In the genomic region with DNA sequence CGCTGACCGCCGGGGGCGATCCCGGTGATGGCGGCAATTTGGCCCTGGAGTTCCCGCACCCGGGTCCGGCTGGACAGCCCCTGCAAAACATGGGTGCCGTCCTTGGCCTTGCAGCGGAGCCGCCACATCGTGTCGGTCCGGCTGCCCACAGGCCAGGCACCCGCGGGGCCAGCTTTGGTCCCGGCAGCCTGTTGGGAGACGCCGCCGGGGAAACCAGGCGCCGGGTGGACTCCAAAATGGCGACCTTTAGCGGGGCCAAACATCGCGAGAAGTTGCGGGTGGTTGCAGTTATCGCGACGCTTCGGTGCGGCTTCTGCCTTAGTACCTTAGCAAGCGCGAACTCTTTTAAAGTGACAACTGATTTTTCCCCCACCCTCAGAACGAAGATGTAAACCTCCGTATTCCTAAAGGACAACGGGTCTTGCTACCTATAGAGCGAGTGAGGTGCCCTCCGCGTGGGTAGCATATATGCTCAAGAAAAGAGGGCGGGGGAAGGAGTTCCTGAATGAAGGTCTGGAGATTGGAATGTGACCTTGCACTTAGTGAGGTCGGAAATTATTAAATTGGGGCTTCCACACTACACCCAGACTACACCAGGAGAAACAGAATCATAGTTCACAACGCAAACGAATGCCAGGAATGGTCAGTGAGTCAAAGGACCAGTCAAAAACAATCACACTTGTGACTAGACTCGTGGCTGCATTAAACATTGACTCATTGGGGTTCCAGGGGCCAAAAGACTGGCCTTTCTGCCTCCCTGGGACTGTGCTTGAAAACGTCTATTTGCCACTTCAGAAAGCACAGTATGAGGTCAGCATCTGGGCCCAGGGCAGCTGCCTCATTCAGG, we compare ENCODE assay signal across 1 cellular context.
TF ChIP-seq lines count a peak whose summit lies in the region.

Gene YOD1, minus strand, starts transcription at position 441 of the 847 bp plus-strand sequence. Its CDS starts 178 bp downstream, at position 263.

TF ChIP-seq in HepG2, 621 proteins besides CTCF, POLR2A, EP300 and RAD21 (continued from another document and continues in another):
- TF ChIP-seq, protein P1, sequence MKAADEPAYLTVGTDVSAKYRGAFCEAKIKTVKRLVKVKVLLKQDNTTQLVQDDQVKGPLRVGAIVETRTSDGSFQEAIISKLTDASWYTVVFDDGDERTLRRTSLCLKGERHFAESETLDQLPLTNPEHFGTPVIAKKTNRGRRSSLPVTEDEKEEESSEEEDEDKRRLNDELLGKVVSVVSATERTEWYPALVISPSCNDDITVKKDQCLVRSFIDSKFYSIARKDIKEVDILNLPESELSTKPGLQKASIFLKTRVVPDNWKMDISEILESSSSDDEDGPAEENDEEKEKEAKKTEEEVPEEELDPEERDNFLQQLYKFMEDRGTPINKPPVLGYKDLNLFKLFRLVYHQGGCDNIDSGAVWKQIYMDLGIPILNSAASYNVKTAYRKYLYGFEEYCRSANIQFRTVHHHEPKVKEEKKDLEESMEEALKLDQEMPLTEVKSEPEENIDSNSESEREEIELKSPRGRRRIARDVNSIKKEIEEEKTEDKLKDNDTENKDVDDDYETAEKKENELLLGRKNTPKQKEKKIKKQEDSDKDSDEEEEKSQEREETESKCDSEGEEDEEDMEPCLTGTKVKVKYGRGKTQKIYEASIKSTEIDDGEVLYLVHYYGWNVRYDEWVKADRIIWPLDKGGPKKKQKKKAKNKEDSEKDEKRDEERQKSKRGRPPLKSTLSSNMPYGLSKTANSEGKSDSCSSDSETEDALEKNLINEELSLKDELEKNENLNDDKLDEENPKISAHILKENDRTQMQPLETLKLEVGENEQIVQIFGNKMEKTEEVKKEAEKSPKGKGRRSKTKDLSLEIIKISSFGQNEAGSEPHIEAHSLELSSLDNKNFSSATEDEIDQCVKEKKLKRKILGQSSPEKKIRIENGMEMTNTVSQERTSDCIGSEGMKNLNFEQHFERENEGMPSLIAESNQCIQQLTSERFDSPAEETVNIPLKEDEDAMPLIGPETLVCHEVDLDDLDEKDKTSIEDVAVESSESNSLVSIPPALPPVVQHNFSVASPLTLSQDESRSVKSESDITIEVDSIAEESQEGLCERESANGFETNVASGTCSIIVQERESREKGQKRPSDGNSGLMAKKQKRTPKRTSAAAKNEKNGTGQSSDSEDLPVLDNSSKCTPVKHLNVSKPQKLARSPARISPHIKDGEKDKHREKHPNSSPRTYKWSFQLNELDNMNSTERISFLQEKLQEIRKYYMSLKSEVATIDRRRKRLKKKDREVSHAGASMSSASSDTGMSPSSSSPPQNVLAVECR (CRISPR knock-in tag; IDR thresholded peaks at IDR 0.05; ENCODE audit: borderline replicate concordance): peak; percentile 75; the same call in 1 of the 2 replicates
- no peak for TF ChIP-seq CREM (IDR thresholded peaks at IDR 0.05)
- no peak for TF ChIP-seq CREM (CRISPR knock-in tag; IDR thresholded peaks at IDR 0.05)
- TF ChIP-seq NFKBIZ (CRISPR knock-in tag; IDR thresholded peaks at IDR 0.05): no peak
- TF ChIP-seq, protein P2, sequence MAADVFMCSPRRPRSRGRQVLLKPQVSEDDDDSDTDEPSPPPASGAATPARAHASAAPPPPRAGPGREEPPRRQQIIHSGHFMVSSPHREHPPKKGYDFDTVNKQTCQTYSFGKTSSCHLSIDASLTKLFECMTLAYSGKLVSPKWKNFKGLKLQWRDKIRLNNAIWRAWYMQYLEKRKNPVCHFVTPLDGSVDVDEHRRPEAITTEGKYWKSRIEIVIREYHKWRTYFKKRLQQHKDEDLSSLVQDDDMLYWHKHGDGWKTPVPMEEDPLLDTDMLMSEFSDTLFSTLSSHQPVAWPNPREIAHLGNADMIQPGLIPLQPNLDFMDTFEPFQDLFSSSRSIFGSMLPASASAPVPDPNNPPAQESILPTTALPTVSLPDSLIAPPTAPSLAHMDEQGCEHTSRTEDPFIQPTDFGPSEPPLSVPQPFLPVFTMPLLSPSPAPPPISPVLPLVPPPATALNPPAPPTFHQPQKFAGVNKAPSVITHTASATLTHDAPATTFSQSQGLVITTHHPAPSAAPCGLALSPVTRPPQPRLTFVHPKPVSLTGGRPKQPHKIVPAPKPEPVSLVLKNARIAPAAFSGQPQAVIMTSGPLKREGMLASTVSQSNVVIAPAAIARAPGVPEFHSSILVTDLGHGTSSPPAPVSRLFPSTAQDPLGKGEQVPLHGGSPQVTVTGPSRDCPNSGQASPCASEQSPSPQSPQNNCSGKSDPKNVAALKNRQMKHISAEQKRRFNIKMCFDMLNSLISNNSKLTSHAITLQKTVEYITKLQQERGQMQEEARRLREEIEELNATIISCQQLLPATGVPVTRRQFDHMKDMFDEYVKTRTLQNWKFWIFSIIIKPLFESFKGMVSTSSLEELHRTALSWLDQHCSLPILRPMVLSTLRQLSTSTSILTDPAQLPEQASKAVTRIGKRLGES (CRISPR knock-in tag; IDR thresholded peaks at IDR 0.05; ENCODE audit: borderline replicate concordance): no peak
- TF ChIP-seq, protein P3, sequence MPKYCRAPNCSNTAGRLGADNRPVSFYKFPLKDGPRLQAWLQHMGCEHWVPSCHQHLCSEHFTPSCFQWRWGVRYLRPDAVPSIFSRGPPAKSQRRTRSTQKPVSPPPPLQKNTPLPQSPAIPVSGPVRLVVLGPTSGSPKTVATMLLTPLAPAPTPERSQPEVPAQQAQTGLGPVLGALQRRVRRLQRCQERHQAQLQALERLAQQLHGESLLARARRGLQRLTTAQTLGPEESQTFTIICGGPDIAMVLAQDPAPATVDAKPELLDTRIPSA (CRISPR knock-in tag; IDR thresholded peaks at IDR 0.05; ENCODE audit: borderline replicate concordance): no peak
- TF ChIP-seq IRX3 (CRISPR knock-in tag; IDR thresholded peaks at IDR 0.05; ENCODE audit: borderline replicate concordance, low read depth): no peak
- TF ChIP-seq ZNF354B (CRISPR knock-in tag; IDR thresholded peaks at IDR 0.05): no peak
- no peak for TF ChIP-seq THYN1 (CRISPR knock-in tag; IDR thresholded peaks at IDR 0.05; ENCODE audit: borderline replicate concordance, low read depth)
- TF ChIP-seq, protein P4, sequence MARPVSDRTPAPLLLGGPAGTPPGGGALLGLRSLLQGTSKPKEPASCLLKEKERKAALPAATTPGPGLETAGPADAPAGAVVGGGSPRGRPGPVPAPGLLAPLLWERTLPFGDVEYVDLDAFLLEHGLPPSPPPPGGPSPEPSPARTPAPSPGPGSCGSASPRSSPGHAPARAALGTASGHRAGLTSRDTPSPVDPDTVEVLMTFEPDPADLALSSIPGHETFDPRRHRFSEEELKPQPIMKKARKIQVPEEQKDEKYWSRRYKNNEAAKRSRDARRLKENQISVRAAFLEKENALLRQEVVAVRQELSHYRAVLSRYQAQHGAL (CRISPR knock-in tag; IDR thresholded peaks at IDR 0.05; ENCODE audit: not compliant biosample characterization): no peak
- TF ChIP-seq, protein P5, sequence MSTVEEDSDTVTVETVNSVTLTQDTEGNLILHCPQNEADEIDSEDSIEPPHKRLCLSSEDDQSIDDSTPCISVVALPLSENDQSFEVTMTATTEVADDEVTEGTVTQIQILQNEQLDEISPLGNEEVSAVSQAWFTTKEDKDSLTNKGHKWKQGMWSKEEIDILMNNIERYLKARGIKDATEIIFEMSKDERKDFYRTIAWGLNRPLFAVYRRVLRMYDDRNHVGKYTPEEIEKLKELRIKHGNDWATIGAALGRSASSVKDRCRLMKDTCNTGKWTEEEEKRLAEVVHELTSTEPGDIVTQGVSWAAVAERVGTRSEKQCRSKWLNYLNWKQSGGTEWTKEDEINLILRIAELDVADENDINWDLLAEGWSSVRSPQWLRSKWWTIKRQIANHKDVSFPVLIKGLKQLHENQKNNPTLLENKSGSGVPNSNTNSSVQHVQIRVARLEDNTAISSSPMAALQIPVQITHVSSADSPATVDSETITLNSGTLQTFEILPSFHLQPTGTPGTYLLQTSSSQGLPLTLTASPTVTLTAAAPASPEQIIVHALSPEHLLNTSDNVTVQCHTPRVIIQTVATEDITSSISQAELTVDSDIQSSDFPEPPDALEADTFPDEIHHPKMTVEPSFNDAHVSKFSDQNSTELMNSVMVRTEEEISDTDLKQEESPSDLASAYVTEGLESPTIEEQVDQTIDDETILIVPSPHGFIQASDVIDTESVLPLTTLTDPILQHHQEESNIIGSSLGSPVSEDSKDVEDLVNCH (CRISPR knock-in tag; IDR thresholded peaks at IDR 0.05): no peak
- TF ChIP-seq ZHX2 (IDR thresholded peaks at IDR 0.05; ENCODE audit: low read depth): peak; percentile 69
- no peak; the same call in 1 of the 2 replicates for TF ChIP-seq ZHX2 (CRISPR knock-in tag; IDR thresholded peaks at IDR 0.05; ENCODE audit: borderline replicate concordance)
- TF ChIP-seq, protein P6, sequence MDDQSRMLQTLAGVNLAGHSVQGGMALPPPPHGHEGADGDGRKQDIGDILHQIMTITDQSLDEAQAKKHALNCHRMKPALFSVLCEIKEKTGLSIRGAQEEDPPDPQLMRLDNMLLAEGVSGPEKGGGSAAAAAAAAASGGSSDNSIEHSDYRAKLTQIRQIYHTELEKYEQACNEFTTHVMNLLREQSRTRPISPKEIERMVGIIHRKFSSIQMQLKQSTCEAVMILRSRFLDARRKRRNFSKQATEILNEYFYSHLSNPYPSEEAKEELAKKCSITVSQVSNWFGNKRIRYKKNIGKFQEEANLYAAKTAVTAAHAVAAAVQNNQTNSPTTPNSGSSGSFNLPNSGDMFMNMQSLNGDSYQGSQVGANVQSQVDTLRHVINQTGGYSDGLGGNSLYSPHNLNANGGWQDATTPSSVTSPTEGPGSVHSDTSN (CRISPR knock-in tag; IDR thresholded peaks at IDR 0.05; ENCODE audit: borderline replicate concordance): no peak
- 0 out of 2 replicates have a peak, but pooled peaks have one; percentile 63 for TF ChIP-seq ZNF546 (CRISPR knock-in tag; conservative IDR thresholded peaks at IDR 0.05)
- 0 out of 2 replicates have a peak, but pooled peaks have one; percentile 20 for TF ChIP-seq ZNF33A (CRISPR knock-in tag; IDR thresholded peaks at IDR 0.05; ENCODE audit: borderline replicate concordance)
- TF ChIP-seq REL (CRISPR knock-in tag; conservative IDR thresholded peaks at IDR 0.05): no peak
- 0 out of 2 replicates have a peak, but pooled peaks have one; percentile 50 for TF ChIP-seq ZNF598 (CRISPR knock-in tag; IDR thresholded peaks at IDR 0.05; ENCODE audit: borderline replicate concordance)
- TF ChIP-seq ZSCAN20 (CRISPR knock-in tag; IDR thresholded peaks at IDR 0.05; ENCODE audit: borderline replicate concordance): no peak
- no peak; the same call in 1 of the 2 replicates for TF ChIP-seq POGK (CRISPR knock-in tag; conservative IDR thresholded peaks at IDR 0.05)
- TF ChIP-seq ZNF75D (CRISPR knock-in tag; IDR thresholded peaks at IDR 0.05; ENCODE audit: borderline replicate concordance): no peak
- no peak for TF ChIP-seq SP2 (CRISPR knock-in tag; IDR thresholded peaks at IDR 0.05)
- peak; percentile 26; the same call in 1 of the 2 replicates for TF ChIP-seq ZZZ3 (CRISPR knock-in tag; IDR thresholded peaks at IDR 0.05; ENCODE audit: borderline replicate concordance)
- no peak for TF ChIP-seq ZNF660 (CRISPR knock-in tag; IDR thresholded peaks at IDR 0.05; ENCODE audit: borderline replicate concordance, low read depth)
- TF ChIP-seq ZBTB20 (CRISPR knock-in tag; IDR thresholded peaks at IDR 0.05; ENCODE audit: borderline replicate concordance, low read depth): no peak; the same call in 1 of the 2 replicates
- peak; percentile 55; the same call in 1 of the 2 replicates for TF ChIP-seq HCFC1 (IDR thresholded peaks at IDR 0.05; ENCODE audit: low read depth, low read length)
- peak; percentile 91 for TF ChIP-seq RBFOX2 (IDR thresholded peaks at IDR 0.05; ENCODE audit: low read depth, low read length)
- 0 out of 2 replicates have a peak, but pooled peaks have one; percentile 52 for TF ChIP-seq ZNF816 (CRISPR knock-in tag; IDR thresholded peaks at IDR 0.05; ENCODE audit: borderline replicate concordance)
